ENCODE assay signal across 8 cellular contexts in genomic region chr1:78005755-78006154, GRCh38. TPM values are rescaled to one million over a fixed set of nuclear protein-coding genes. Genes with fewer than 3 reads are reported as not detected.
A peak's percentile ranks its signal among the peaks of the same experiment; 100 is the strongest.
DNase-seq lines count a peak whose midpoint lies in the region; ATAC-seq and TF ChIP-seq lines count a peak whose summit lies in the region.

No MANE protein-coding gene starts in this region.

- H3K36me3 ChIP-seq in mesodermal cell (ENCODE audit: control insufficient read depth, insufficient read depth, low read length): no peaks in the 10 kb centered on the region
- no peaks in the 10 kb centered on the region for H3K36me3 ChIP-seq in upper lobe of right lung

- DNase-seq in ACHN: peak; percentile 80
- peak; percentile 46 for DNase-seq in H4 (ENCODE audit: low spot score)
- DNase-seq in SHP77 treated with DMSO at 0.1 percent for 48 hours (lab: John Stamatoyannopoulos, UW): peak; percentile 36
- DNase-seq in dorsolateral prefrontal cortex: peak in 1 of 10 donors; percentile 17
- no peak for DNase-seq in upper lobe of right lung
- no peak for DNase-seq in NCI-H1092 (lab: John Stamatoyannopoulos, UW)
- DNase-seq in NK-92 (lab: John Stamatoyannopoulos, UW; ENCODE audit: unreplicated experiment): no peak

- TF ChIP-seq CTCF in dorsolateral prefrontal cortex (IDR thresholded peaks at IDR 0.05 in 54 of 56, conservative IDR thresholded peaks at IDR 0.05 in 2 of 56; ENCODE audit: low read depth in 1 of 56, partially characterized antibody in 56 of 56) (no peak), upper lobe of right lung (IDR thresholded peaks at IDR 0.05) (no peak)

- H3K27me3 ChIP-seq in dorsolateral prefrontal cortex (no peaks in the 10 kb centered on the region), upper lobe of right lung (no peaks in the 10 kb centered on the region)

- in situ Hi-C loops in ACHN (cut with HindIII; ENCODE audit: low pct_ligation_motif_present, low pct_unique_long_range_greater_than_20kb, low sequenced_read_pairs): no loop called here

- H3K9me3 ChIP-seq in mesodermal cell (ENCODE audit: control insufficient read depth, low read length) (no peaks in the 10 kb centered on the region), upper lobe of right lung (no peaks in the 10 kb centered on the region)

- H3K4me1 ChIP-seq in mesodermal cell (ENCODE audit: control insufficient read depth, insufficient read depth, low read length, poor library complexity, severe bottlenecking): no peaks in the 10 kb centered on the region
- H3K4me1 ChIP-seq in upper lobe of right lung: peaks cover 11% of the 10 kb centered on the region

- H3K27ac ChIP-seq in dorsolateral prefrontal cortex (peak overlapping the region; percentile 29 to 98 (median 94)), mesodermal cell (ENCODE audit: low read depth, low read length, severe bottlenecking) (no peak overlapping the region), upper lobe of right lung (peak overlapping the region; percentile 83)

- H3K4me3 ChIP-seq in dorsolateral prefrontal cortex: peak overlapping the region; percentile 44 to 85 (median 72)
- peak overlapping the region; percentile 48 for H3K4me3 ChIP-seq in mesodermal cell (ENCODE audit: extremely low read depth, insufficient read depth, low read length, poor library complexity, severe bottlenecking)
- peak overlapping the region; percentile 69 for H3K4me3 ChIP-seq in upper lobe of right lung

- intact Hi-C loops in dorsolateral prefrontal cortex (cut with DNase I): loop anchor here (5.0 to 10.0 kb wide), 2 partner anchors 107 to 109 kb away; no protein-coding TSS in a partner anchor
- intact Hi-C loops in upper lobe of right lung (cut with DNase I): no loop called here

- WGBS in mesodermal cell (ENCODE audit: insufficient coverage in 2 of 2), 2 experiments: no CpG with 5 or more reads among the region's 1 CpG

- ATAC-seq in upper lobe of right lung: no peak

RNA-seq across cellular contexts. Expression of gene DNAJB4, which starts 1.0 kb away (rescaled TPM):
- 18.3 and 23.8 TPM in 2 replicates for total RNA-seq in H4 (2014; rRNA removed; shearing (Covaris generic))
- 100 to 1,000 TPM in 14 of 120 experiments, 10 to 100 TPM in 106; 41.3 to 218 (median 75.1) TPM for total RNA-seq in dorsolateral prefrontal cortex
- 19.4 TPM for polyA plus RNA-seq in mesodermal cell (2013, experiment 1 of 2)
- polyA plus RNA-seq in mesodermal cell (2013, experiment 2 of 2): 26.2 TPM
- 35.8 TPM for total RNA-seq in upper lobe of right lung

RNA-seq across cellular contexts. Expression of gene FUBP1, which starts 26.9 kb away (rescaled TPM):
- total RNA-seq in H4 (2014; rRNA removed; shearing (Covaris generic)): 88.2 and 98.9 TPM in 2 replicates
- total RNA-seq in dorsolateral prefrontal cortex: 100 to 1,000 TPM in 119 of 120 experiments, 10 to 100 TPM in 1; 83.6 to 178 (median 133) TPM
- 149 TPM for polyA plus RNA-seq in mesodermal cell (2013, experiment 1 of 2)
- polyA plus RNA-seq in mesodermal cell (2013, experiment 2 of 2): 144 TPM
- total RNA-seq in upper lobe of right lung: 88.8 TPM

RNA-seq across cellular contexts. Expression of gene GIPC2, which starts 40.0 kb away (rescaled TPM):
- 0.02 TPM in 1 of 2 replicates, not detected in the other for total RNA-seq in H4 (2014; rRNA removed; shearing (Covaris generic))
- total RNA-seq in dorsolateral prefrontal cortex: 1 to 10 TPM in 38 of 120 experiments, under 1 TPM in 79, not detected in 3; 0.11 to 3.3 (median 0.74) TPM
- not detected for polyA plus RNA-seq in mesodermal cell (2013, experiment 1 of 2)
- polyA plus RNA-seq in mesodermal cell (2013, experiment 2 of 2): not detected
- total RNA-seq in upper lobe of right lung: 4.1 TPM

Comparison
In these comparisons a context has a peak if more than half of its experiments do, and no peak if none do; other contexts are left out.
1. DNase-seq: peak in ACHN (single experiment), H4 (single experiment) and SHP77 treated with DMSO at 0.1 percent for 48 hours (single experiment); none in upper lobe of right lung (single experiment), NCI-H1092 (single experiment) and NK-92 (single experiment).
2. Peak in every context shown above with its lines, with median percentiles within 50 percentile points of each other: H3K4me3 ChIP-seq.